21 cellular contexts compared by ENCODE assay signal in genomic region chr12:62106547-62107175, GRCh38.
"Had no signal": no experiment of that assay in that cellular context is flagged by ENCODE, and none has a peak within 500 bp of the region (broad histone marks: within the 10 kb centered on the region; RNA-seq: fewer than 3 reads in every experiment).

No MANE protein-coding gene starts in this region.

- H3K4me1 Mint-ChIP-seq: activated naive CD8-positive, alpha-beta T cell treated with anti-CD3 and anti-CD28 coated beads, Interleukin-2, amount 50 U/mL, for 24 hours; immature natural killer cell had no signal

- H3K36me3 ChIP-seq: gastroesophageal sphincter, neutrophil, tibial nerve had no signal

- H3K27ac Mint-ChIP-seq: activated naive CD4-positive, alpha-beta T cell treated with anti-CD3 and anti-CD28 coated beads for 36 hours; activated naive CD8-positive, alpha-beta T cell treated with anti-CD3 and anti-CD28 coated beads, Interleukin-2, amount 50 U/mL, for 24 hours; activated T-helper 2 cell treated with anti-CD3 and anti-CD28 coated beads, Interferon-gamma antibody, Interleukin-2, Interleukin-4, amounts not matched to agents 10 μg/mL and 5 μg/mL and 100 μg/mL, durations not matched to agents 14 hours and 24 hours and 36 hours; immature natural killer cell; mesothelial cell of epicardium; T-cell had no signal

- H3K9me3 ChIP-seq: gastroesophageal sphincter, neutrophil had no signal

- H2AFZ ChIP-seq: hepatocyte had no signal

- H3K4me3 ChIP-seq: gastroesophageal sphincter, hepatocyte had no signal

- H3K4me2 ChIP-seq: hepatocyte had no signal

- H3K4me3 Mint-ChIP-seq: activated naive CD4-positive, alpha-beta T cell treated with anti-CD3 and anti-CD28 coated beads for 36 hours; activated naive CD8-positive, alpha-beta T cell treated with anti-CD3 and anti-CD28 coated beads, Interleukin-2, amount 50 U/mL, for 24 hours; immature natural killer cell; mesothelial cell of epicardium; T-cell had no signal

- H3K79me2 ChIP-seq: hepatocyte had no signal

- ATAC-seq: activated naive CD8-positive, alpha-beta T cell treated with anti-CD3 and anti-CD28 coated beads, Interleukin-2, amount 50 U/mL, for 24 hours; gastroesophageal sphincter; T-cell had no signal

- DNase-seq: activated CD4-positive, alpha-beta T cell treated with anti-CD3 and anti-CD28 coated beads for 1 hour; activated CD4-positive, alpha-beta T cell treated with anti-CD3 and anti-CD28 coated beads, Interleukin-2, amount 50 U/mL, for 48 hours; activated naive CD4-positive, alpha-beta T cell treated with anti-CD3 and anti-CD28 coated beads for 36 hours; activated naive CD8-positive, alpha-beta T cell treated with anti-CD3 and anti-CD28 coated beads, Interleukin-2, amount 50 U/mL, for 24 hours; aorta; dermis blood vessel endothelial cell; erythroblast; immature natural killer cell; posterior cingulate gyrus; retina; stimulated activated CD4-positive, alpha-beta T cell treated with anti-CD3 and anti-CD28 coated beads, Interleukin-15, amount 100 ng/mL, for 24 hours; stimulated activated CD4-positive, alpha-beta T cell treated with anti-CD3 and anti-CD28 coated beads, Interleukin-4, amount 100 ng/mL, for 1 hour; stimulated activated naive CD4-positive, alpha-beta T cell; T-cell; T1000 had no signal

- H3K9me3 Mint-ChIP-seq: activated T-helper 2 cell treated with anti-CD3 and anti-CD28 coated beads, Interferon-gamma antibody, Interleukin-2, Interleukin-4, amounts not matched to agents 10 μg/mL and 5 μg/mL and 100 μg/mL, durations not matched to agents 14 hours and 24 hours and 36 hours had no signal

- H3K27me3 ChIP-seq: gastroesophageal sphincter, hepatocyte, neutrophil, tibial nerve had no signal

- H3K36me3 Mint-ChIP-seq: immature natural killer cell, mesothelial cell of epicardium, T-cell had no signal

- H3K27ac ChIP-seq: gastroesophageal sphincter, hepatocyte, neutrophil had no signal
